13 cellular contexts compared by ENCODE assay signal in the genomic region with DNA sequence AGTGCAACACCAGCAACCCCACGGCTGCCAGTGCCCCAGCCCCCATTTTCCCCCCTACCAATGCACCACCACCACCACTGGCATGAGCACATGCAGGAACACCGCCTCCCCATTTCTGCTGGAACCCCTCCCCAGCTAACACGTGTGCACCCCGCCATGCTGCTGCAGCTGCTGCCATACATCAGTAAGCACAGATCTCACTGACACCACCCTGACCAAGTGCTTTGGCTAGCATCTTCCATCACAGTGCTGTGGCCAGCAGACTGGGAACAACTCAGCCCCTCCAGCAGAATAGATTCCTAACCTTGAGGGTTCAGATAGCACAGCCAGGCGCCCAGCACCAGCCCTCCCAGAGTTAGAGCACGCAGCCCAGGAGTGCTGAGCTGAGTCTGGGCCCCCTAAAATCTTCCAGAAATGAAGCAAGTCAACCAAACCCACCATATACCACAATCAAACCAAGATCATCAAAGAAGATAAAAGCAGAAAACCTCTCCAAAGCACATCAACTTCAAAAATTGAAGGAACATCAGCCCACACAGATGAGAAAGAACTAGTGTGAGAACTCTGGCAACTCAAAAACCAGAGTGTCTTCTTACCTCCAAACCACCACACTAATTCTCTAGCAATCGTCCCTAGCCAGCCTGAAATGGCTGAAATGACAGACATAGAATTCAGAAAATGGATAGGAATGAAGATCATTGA.
DNase-seq lines count a peak whose midpoint lies in the region; ATAC-seq, FAIRE-seq and TF ChIP-seq lines count a peak whose summit lies in the region.
"Had no signal": no experiment of that assay in that cellular context is flagged by ENCODE, and none has a peak within 500 bp of the region (broad histone marks: within the 10 kb centered on the region; RNA-seq: fewer than 3 reads in every experiment).

No MANE protein-coding gene starts in this region.

- no peaks in the 10 kb centered on the region for H3K27me3 Mint-ChIP-seq in neural crest cell (ENCODE audit: low read depth)

- no peaks in the 10 kb centered on the region for H3K9me3 Mint-ChIP-seq in neural crest cell

- H3K27me3 ChIP-seq in Karpas-422 (ENCODE audit: low read length), result no peaks in the 10 kb centered on the region
- H3K27me3 ChIP-seq: dorsolateral prefrontal cortex, sigmoid colon had no signal

- H3K36me3 Mint-ChIP-seq in neural crest cell (ENCODE audit: low read depth), result no peaks in the 10 kb centered on the region

- DNase-seq in GM12891 (ENCODE audit: insufficient read length, low spot score), result no peak
- DNase-seq in Karpas-422, result peak; percentile 55
- DNase-seq in activated T-cell treated with anti-CD3 and anti-CD28 coated beads, Interleukin-2, amount 50 U/mL, for 48 hours, result peak; percentile 42 to 48
- DNase-seq in neural crest cell (ENCODE audit: low read depth, low spot score), result no peak
- DNase-seq in C1 segment of cervical spinal cord (lab: John Stamatoyannopoulos, UW), result no peak
- DNase-seq: dorsolateral prefrontal cortex, H7, NCI-H1694, sigmoid colon had no signal

- H3K27ac Mint-ChIP-seq in neural crest cell (ENCODE audit: unreplicated experiment), result peak overlapping the region; percentile 2

- H3K9me2 ChIP-seq in Karpas-422 (replicated peaks; ENCODE audit: insufficient read depth, low read length), result no peaks in the 10 kb centered on the region

- TF ChIP-seq POLR2A in GM12891 (IDR thresholded peaks at IDR 0.05; ENCODE audit: low read depth, low read length), result no peak

- H3K4me2 ChIP-seq in Karpas-422 (ENCODE audit: low read depth, low read length, poor library complexity, severe bottlenecking), result peak overlapping the region; percentile 49

- H3K4me1 Mint-ChIP-seq in neural crest cell, result no peaks in the 10 kb centered on the region

- H3K4me3 Mint-ChIP-seq in neural crest cell, result no peak overlapping the region

- H3K79me2 ChIP-seq in Karpas-422 (ENCODE audit: low read length), result no peaks in the 10 kb centered on the region

- peak; percentile 87 for FAIRE-seq in GM12891 (lab: Jason Lieb, UNC)
- FAIRE-seq: K562, RCC 7860 had no signal

- peak overlapping the region; percentile 93 for H3K27ac ChIP-seq in Karpas-422 (ENCODE audit: low read length)
- H3K27ac ChIP-seq: dorsolateral prefrontal cortex, sigmoid colon had no signal

- peak overlapping the region; percentile 63; the same call in 1 of the 2 replicates for H2AFZ ChIP-seq in Karpas-422 (ENCODE audit: low read length)

- peak overlapping the region; percentile 59 for H3K9ac ChIP-seq in Karpas-422 (ENCODE audit: low read length)

- peaks cover 67% of the 10 kb centered on the region for H3K4me1 ChIP-seq in Karpas-422 (ENCODE audit: low read length)
- H3K4me1 ChIP-seq: sigmoid colon had no signal

- H3K36me3 ChIP-seq in Karpas-422 (ENCODE audit: insufficient read depth, low read length), result no peaks in the 10 kb centered on the region
- H3K36me3 ChIP-seq: sigmoid colon had no signal

- no peaks in the 10 kb centered on the region for H4K20me1 ChIP-seq in Karpas-422 (ENCODE audit: insufficient read depth, low read depth, low read length)

- ATAC-seq in HG03095 (IDR thresholded peaks at IDR 0.05; ENCODE audit: unreplicated experiment), result no peak
- no peak for ATAC-seq in SK-N-SH treated with all-trans-retinoic acid at 6 μM for 48 hours
- ATAC-seq: K562 had no signal

- TF ChIP-seq CTCF in neural crest cell (conservative IDR thresholded peaks at IDR 0.05), result no peak

- H3K9me3 ChIP-seq in Karpas-422 (ENCODE audit: low read length), result peaks cover 2% of the 10 kb centered on the region; the same call in 1 of the 2 replicates
- H3K9me3 ChIP-seq: sigmoid colon had no signal

- H3K4me3 ChIP-seq in Karpas-422 (ENCODE audit: low read length), result no peak overlapping the region
- H3K4me3 ChIP-seq: dorsolateral prefrontal cortex, K562, sigmoid colon had no signal

TF ChIP-seq in GM12891, 5 proteins besides CTCF, POLR2A, EP300 and RAD21:
- TF ChIP-seq PAX5 (IDR thresholded peaks at IDR 0.05; ENCODE audit: insufficient read depth, low read length, severe bottlenecking), result no peak
- no peak for TF ChIP-seq SPI1 (IDR thresholded peaks at IDR 0.05; ENCODE audit: low read depth, low read length)
- no peak for TF ChIP-seq POU2F2 (IDR thresholded peaks at IDR 0.05; ENCODE audit: low read depth, low read length)
- no peak for TF ChIP-seq TAF1 (IDR thresholded peaks at IDR 0.05; ENCODE audit: low read depth, low read length)
- no peak for TF ChIP-seq POLR2AphosphoS5 (IDR thresholded peaks at IDR 0.05; ENCODE audit: low read depth, low read length)

TF ChIP-seq in SK-N-SH treated with all-trans-retinoic acid at 6 μM for 48 hours, 23 proteins besides CTCF, POLR2A, EP300 and RAD21:
- TF ChIP-seq RARB (CRISPR knock-in tag; IDR thresholded peaks at IDR 0.05), result no peak
- no peak for TF ChIP-seq OSR1 (CRISPR knock-in tag; IDR thresholded peaks at IDR 0.05)
- no peak for TF ChIP-seq ZNF565 (CRISPR knock-in tag; conservative IDR thresholded peaks at IDR 0.05; ENCODE audit: low read depth)
- TF ChIP-seq ARNTL (CRISPR knock-in tag; IDR thresholded peaks at IDR 0.05; ENCODE audit: borderline replicate concordance, low read depth), result no peak
- no peak for TF ChIP-seq PPARA (CRISPR knock-in tag; IDR thresholded peaks at IDR 0.05; ENCODE audit: borderline replicate concordance)
- TF ChIP-seq CSDC2 (CRISPR knock-in tag; IDR thresholded peaks at IDR 0.05), result no peak
- no peak for TF ChIP-seq ZNF8 (CRISPR knock-in tag; IDR thresholded peaks at IDR 0.05)
TF ChIP-seq in SK-N-SH treated with all-trans-retinoic acid at 6 μM for 48 hours: peak in this region for 0.

Comparison
In these comparisons a context has a peak if more than half of its experiments do, and no peak if none do; other contexts are left out.
1. DNase-seq: peak in Karpas-422 (single experiment) and activated T-cell treated with anti-CD3 and anti-CD28 coated beads, Interleukin-2, amount 50 U/mL, for 48 hours (2 of 2); none in GM12891 (single experiment), neural crest cell (single experiment) and C1 segment of cervical spinal cord (0 of 14).